ENCODE assay signal across 13 cellular contexts in the genomic region with DNA sequence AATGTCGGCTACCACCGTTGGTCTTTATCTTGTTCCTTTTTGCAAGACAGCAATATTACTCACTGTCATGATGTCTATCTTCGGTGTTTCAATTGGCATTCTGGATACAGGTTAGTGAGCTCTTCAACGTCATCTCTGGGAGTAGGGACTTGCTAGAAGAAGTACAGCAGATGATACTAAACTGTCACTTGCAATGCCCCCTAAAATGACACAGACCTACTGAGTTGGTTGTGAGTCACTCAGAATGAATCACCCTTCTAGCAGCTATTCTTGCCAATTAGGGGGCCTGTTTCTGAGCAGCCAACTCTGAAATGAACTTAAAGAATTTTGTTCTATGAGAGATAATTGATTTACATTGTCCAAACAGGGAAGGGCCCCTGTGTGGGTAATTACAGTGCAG.
A peak's percentile ranks its signal among the peaks of the same experiment; 100 is the strongest.
DNase-seq lines count a peak whose midpoint lies in the region; ATAC-seq, FAIRE-seq and TF ChIP-seq lines count a peak whose summit lies in the region.
"Had no signal": no experiment of that assay in that cellular context is flagged by ENCODE, and none has a peak within 500 bp of the region (broad histone marks: within the 10 kb centered on the region; RNA-seq: fewer than 3 reads in every experiment).

No MANE protein-coding gene starts in this region.

- dilution Hi-C loops in endothelial cell of umbilical vein (cut with MboI; ENCODE audit: extremely low pct_ligation_motif_present, low sequenced_read_pairs), result no loop called here

- H3K9ac ChIP-seq in endothelial cell of umbilical vein (replicated peaks; ENCODE audit: extremely low read depth, insufficient read depth, low read length) (no peak overlapping the region), smooth muscle cell (ENCODE audit: low read depth) (peak overlapping the region; percentile 57)

- peak; percentile 85 for FAIRE-seq in RCC 7860 (lab: Jason Lieb, UNC)
- no peak for FAIRE-seq in endothelial cell of umbilical vein (lab: Jason Lieb, UNC)
- FAIRE-seq: GM12892 had no signal

- H3K36me3 Mint-ChIP-seq in activated naive CD4-positive, alpha-beta T cell treated with anti-CD3 and anti-CD28 coated beads, Interleukin-2, amount 50 U/mL, for 24 hours, result peaks cover 27% of the 10 kb centered on the region
- H3K36me3 Mint-ChIP-seq in activated naive CD4-positive, alpha-beta T cell treated with anti-CD3 and anti-CD28 coated beads, Interleukin-2, amount 50 U/mL, for 72 hours, result peaks cover 17 to 29% of the 10 kb centered on the region in 2 donors

- no TSS peak for BruUV-seq in endothelial cell of umbilical vein (replicated peaks; lab: Mats Ljungman, UMichigan)

- CTCF ChIA-PET in endothelial cell of umbilical vein (lab: Charles Lee), result interaction anchor here (0.7 kb wide), 1 partner anchor 388 kb away, joined by 3 read pairs; no protein-coding TSS in a partner anchor

- ATAC-seq in activated naive CD4-positive, alpha-beta T cell treated with anti-CD3 and anti-CD28 coated beads, Interleukin-2, amount 50 U/mL, for 72 hours, result no peak
- no peak for ATAC-seq in upper lobe of right lung
- ATAC-seq: naive thymus-derived CD4-positive, alpha-beta T cell had no signal

- H3K4me1 ChIP-seq in endothelial cell of umbilical vein (ENCODE audit: control insufficient read depth, extremely low read depth, insufficient read depth, low read length), result peaks cover 8% of the 10 kb centered on the region
- peaks cover 11% of the 10 kb centered on the region for H3K4me1 ChIP-seq in smooth muscle cell (ENCODE audit: low read depth)
- H3K4me1 ChIP-seq in upper lobe of right lung, result peaks cover 17% of the 10 kb centered on the region

- TF ChIP-seq POLR2A in endothelial cell of umbilical vein (IDR thresholded peaks at IDR 0.05; ENCODE audit: low read depth, low read length), result no peak

- H2AFZ ChIP-seq in endothelial cell of umbilical vein (ENCODE audit: low read depth, low read length), result no peak overlapping the region
- no peak overlapping the region for H2AFZ ChIP-seq in smooth muscle cell (ENCODE audit: low read depth)

- H3K9me3 ChIP-seq in endothelial cell of umbilical vein (replicated peaks; ENCODE audit: control insufficient read depth, insufficient read depth, low read length) (no peaks in the 10 kb centered on the region), smooth muscle cell (replicated peaks; ENCODE audit: low read depth) (no peaks in the 10 kb centered on the region), upper lobe of right lung (no peaks in the 10 kb centered on the region)

- TF ChIP-seq CTCF in endothelial cell of umbilical vein (IDR thresholded peaks at IDR 0.05; ENCODE audit: extremely low read depth in 1 of 2, insufficient read depth in 1 of 2, low read depth in 1 of 2, low read length in 2 of 2), result no peak
- TF ChIP-seq CTCF in smooth muscle cell (IDR thresholded peaks at IDR 0.05; ENCODE audit: borderline replicate concordance, insufficient read depth, poor library complexity, severe bottlenecking), result no peak
- no peak for TF ChIP-seq CTCF in upper lobe of right lung (IDR thresholded peaks at IDR 0.05)

- H3K4me2 ChIP-seq in endothelial cell of umbilical vein (ENCODE audit: insufficient read depth, low read length), result no peak overlapping the region
- peak overlapping the region; percentile 64 for H3K4me2 ChIP-seq in smooth muscle cell

- peaks cover 2 to 11% of the 10 kb centered on the region in 2 experiments for H3K36me3 ChIP-seq in endothelial cell of umbilical vein (ENCODE audit: control insufficient read depth in 2 of 2, extremely low read depth in 1 of 2, insufficient read depth in 2 of 2, low read length in 2 of 2)
- H3K36me3 ChIP-seq in smooth muscle cell (ENCODE audit: low read depth), result no peaks in the 10 kb centered on the region
- H3K36me3 ChIP-seq in upper lobe of right lung, result peaks cover 29% of the 10 kb centered on the region

- H3K27ac ChIP-seq in endothelial cell of umbilical vein (ENCODE audit: insufficient read depth, low read depth, low read length) (no peak overlapping the region), smooth muscle cell (ENCODE audit: low read depth) (peak overlapping the region; percentile 96), upper lobe of right lung (no peak overlapping the region)

- peak overlapping the region; percentile 19 for H3K27ac Mint-ChIP-seq in activated naive CD4-positive, alpha-beta T cell treated with anti-CD3 and anti-CD28 coated beads, Interleukin-2, amount 50 U/mL, for 24 hours
- no peak overlapping the region for H3K27ac Mint-ChIP-seq in activated naive CD4-positive, alpha-beta T cell treated with anti-CD3 and anti-CD28 coated beads, Interleukin-2, amount 50 U/mL, for 72 hours
- H3K27ac Mint-ChIP-seq: CD4-positive, alpha-beta T cell; naive thymus-derived CD4-positive, alpha-beta T cell had no signal

- H3K79me2 ChIP-seq in endothelial cell of umbilical vein (ENCODE audit: control insufficient read depth, insufficient read depth, low read length) (peaks cover 14% of the 10 kb centered on the region), smooth muscle cell (ENCODE audit: low read depth) (peaks cover 56% of the 10 kb centered on the region)

- H3F3A ChIP-seq in smooth muscle cell (ENCODE audit: low read depth), result peaks cover 25% of the 10 kb centered on the region

- no peaks in the 10 kb centered on the region for H4K20me1 ChIP-seq in endothelial cell of umbilical vein (replicated peaks; ENCODE audit: control insufficient read depth, extremely low read depth, insufficient read depth, low read length)
- H4K20me1 ChIP-seq in smooth muscle cell (ENCODE audit: low read depth), result no peaks in the 10 kb centered on the region

- POLR2A ChIA-PET in endothelial cell of umbilical vein (lab: Charles Lee), result no interaction called here

- no peak for DNase-seq in activated naive CD4-positive, alpha-beta T cell treated with anti-CD3 and anti-CD28 coated beads, Interleukin-2, amount 50 U/mL, for 72 hours (ENCODE audit: low spot score in 2 of 2)
- DNase-seq in RCC 7860 (ENCODE audit: low spot score) (peak; percentile 85), endothelial cell of umbilical vein (ENCODE audit: low read depth, low spot score) (peak; percentile 49), smooth muscle cell (lab: John Stamatoyannopoulos, UW; ENCODE audit: unreplicated experiment) (no peak), upper lobe of right lung (no peak), NCI-H2107 (lab: John Stamatoyannopoulos, UW) (no peak)
- DNase-seq in NK-92 treated with Interleukin-12 subunit alpha and Interleukin-12 subunit beta, amount 100 ng/mL, for 24 hours (lab: John Stamatoyannopoulos, UW), result no peak
- DNase-seq: CD4-positive, alpha-beta T cell; naive thymus-derived CD4-positive, alpha-beta T cell; NCI-H1417 had no signal

- H3K4me1 Mint-ChIP-seq in activated naive CD4-positive, alpha-beta T cell treated with anti-CD3 and anti-CD28 coated beads, Interleukin-2, amount 50 U/mL, for 24 hours, result peaks cover 63% of the 10 kb centered on the region

- 20% methylated on average over 4 of the region's 4 CpGs for WGBS in smooth muscle cell (ENCODE audit: low lambda C conversion rate)

- no peaks in the 10 kb centered on the region for H3K9me1 ChIP-seq in endothelial cell of umbilical vein (replicated peaks; ENCODE audit: control insufficient read depth, extremely low read depth, insufficient read depth, low read length)

- no peaks in the 10 kb centered on the region for H3K27me3 ChIP-seq in endothelial cell of umbilical vein (ENCODE audit: control insufficient read depth in 2 of 2, insufficient read depth in 2 of 2, low read length in 2 of 2)
- no peaks in the 10 kb centered on the region for H3K27me3 ChIP-seq in smooth muscle cell (ENCODE audit: low read depth)
- no peaks in the 10 kb centered on the region for H3K27me3 ChIP-seq in upper lobe of right lung

- no peaks in the 10 kb centered on the region for H3K9me3 Mint-ChIP-seq in activated naive CD4-positive, alpha-beta T cell treated with anti-CD3 and anti-CD28 coated beads, Interleukin-2, amount 50 U/mL, for 24 hours
- H3K9me3 Mint-ChIP-seq in activated naive CD4-positive, alpha-beta T cell treated with anti-CD3 and anti-CD28 coated beads, Interleukin-2, amount 50 U/mL, for 72 hours, result no peaks in the 10 kb centered on the region
- H3K9me3 Mint-ChIP-seq: CD4-positive, alpha-beta T cell; central memory CD8-positive, alpha-beta T cell had no signal

- H3K4me3 Mint-ChIP-seq in activated naive CD4-positive, alpha-beta T cell treated with anti-CD3 and anti-CD28 coated beads, Interleukin-2, amount 50 U/mL, for 24 hours, result peak overlapping the region; percentile 4
- H3K4me3 Mint-ChIP-seq: CD4-positive, alpha-beta T cell; central memory CD8-positive, alpha-beta T cell; naive thymus-derived CD4-positive, alpha-beta T cell had no signal

- intact Hi-C loops in endothelial cell of umbilical vein (cut with micrococcal nuclease), result no loop called here
- intact Hi-C loops in upper lobe of right lung (cut with DNase I), result no loop called here

- H3K4me3 ChIP-seq in endothelial cell of umbilical vein (replicated peaks in 1 of 3; ENCODE audit: insufficient read depth in 1 of 3, low read depth in 1 of 3, low read length in 3 of 3) (no peak overlapping the region), smooth muscle cell (no peak overlapping the region), upper lobe of right lung (no peak overlapping the region)

- H3K27me3 Mint-ChIP-seq in activated naive CD4-positive, alpha-beta T cell treated with anti-CD3 and anti-CD28 coated beads, Interleukin-2, amount 50 U/mL, for 24 hours, result no peaks in the 10 kb centered on the region
- H3K27me3 Mint-ChIP-seq: CD4-positive, alpha-beta T cell; central memory CD8-positive, alpha-beta T cell had no signal

TF ChIP-seq in endothelial cell of umbilical vein, 7 proteins besides CTCF, POLR2A, EP300 and RAD21:
- peak; percentile 53 for TF ChIP-seq JUN (IDR thresholded peaks at IDR 0.05; ENCODE audit: borderline replicate concordance, insufficient read depth, insufficient read length, low read depth)
- no peak for TF ChIP-seq POLR2AphosphoS5 (IDR thresholded peaks at IDR 0.05; ENCODE audit: insufficient read depth, low read depth, low read length)
- peak; percentile 95 for TF ChIP-seq FOS (IDR thresholded peaks at IDR 0.05; ENCODE audit: borderline replicate concordance, insufficient read depth, low read length)
- no peak for TF ChIP-seq EZH2 (IDR thresholded peaks at IDR 0.05; ENCODE audit: borderline replicate concordance, low read depth, low read length, severe bottlenecking)

Comparison
In these comparisons a context has a peak if more than half of its experiments do, and no peak if none do; other contexts are left out.
1. DNase-seq: peak in RCC 7860 (single experiment) and endothelial cell of umbilical vein (single experiment); none in activated naive CD4-positive, alpha-beta T cell treated with anti-CD3 and anti-CD28 coated beads, Interleukin-2, amount 50 U/mL, for 72 hours (0 of 2), smooth muscle cell (single experiment), NK-92 treated with Interleukin-12 subunit alpha and Interleukin-12 subunit beta, amount 100 ng/mL, for 24 hours (single experiment), upper lobe of right lung (single experiment) and NCI-H2107 (single experiment).